20 cellular contexts compared by ENCODE assay signal in genomic region chr5:108548684-108549596, GRCh38.
DNase-seq lines count a peak whose midpoint lies in the region; ATAC-seq and TF ChIP-seq lines count a peak whose summit lies in the region.
"Had no signal": no experiment of that assay in that cellular context is flagged by ENCODE, and none has a peak within 500 bp of the region (broad histone marks: within the 10 kb centered on the region; RNA-seq: fewer than 3 reads in every experiment).

No MANE protein-coding gene starts in this region.

- H2AFZ ChIP-seq in DND-41 (ENCODE audit: low read depth, low read length) (no peak overlapping the region), OCI-LY1 (ENCODE audit: low read length) (no peak overlapping the region)
- H2AFZ ChIP-seq: GM23248 had no signal

- H3K27ac ChIP-seq in DND-41 (ENCODE audit: low read length) (no peak overlapping the region), OCI-LY1 (ENCODE audit: low read depth, low read length, poor library complexity, severe bottlenecking) (peak overlapping the region; percentile 62), sigmoid colon (no peak overlapping the region)
- H3K27ac ChIP-seq: GM23248 had no signal

- no peaks in the 10 kb centered on the region for H3K79me2 ChIP-seq in DND-41 (ENCODE audit: insufficient read depth, low read length)
- H3K79me2 ChIP-seq in OCI-LY1 (ENCODE audit: insufficient read depth, low read length), result no peaks in the 10 kb centered on the region

- no peaks in the 10 kb centered on the region for H3F3A ChIP-seq in OCI-LY1 (ENCODE audit: insufficient read depth, low read length)

- H3K36me3 ChIP-seq in DND-41 (ENCODE audit: insufficient read depth, low read length) (no peaks in the 10 kb centered on the region), OCI-LY1 (ENCODE audit: insufficient read depth, low read length) (no peaks in the 10 kb centered on the region), sigmoid colon (no peaks in the 10 kb centered on the region)

- H3K9me3 ChIP-seq in DND-41 (ENCODE audit: insufficient read depth, low read length, severe bottlenecking), result no peaks in the 10 kb centered on the region
- H3K9me3 ChIP-seq in OCI-LY1 (ENCODE audit: low read length), result no peaks in the 10 kb centered on the region
- no peaks in the 10 kb centered on the region for H3K9me3 ChIP-seq in sigmoid colon

- peak; percentile 53 for DNase-seq in DND-41
- DNase-seq in Jurkat, Clone E6-1 (ENCODE audit: low read depth, low spot score), result peak; percentile 98
- peak; percentile 2 to 31 for DNase-seq in erythroblast (lab: John Stamatoyannopoulos, UW)
- no peak for DNase-seq in sigmoid colon
- DNase-seq in SW480 (ENCODE audit: low spot score), result no peak
- no peak for DNase-seq in hepatic stellate cell (ENCODE audit: low spot score)
- DNase-seq: DMS79, GM23248, MM.1S, NCI-H1092, NCI-H1436, NCI-H187 treated with DMSO at 0.1 percent for 48 hours, NCI-H2107, NCI-H2227 treated with DMSO at 0.1 percent for 48 hours, NCI-H526, PC-3, Right ventricle myocardium superior, T-helper 17 cell had no signal

- no peaks in the 10 kb centered on the region for H4K20me1 ChIP-seq in DND-41 (ENCODE audit: insufficient read depth, low read length)
- no peaks in the 10 kb centered on the region for H4K20me1 ChIP-seq in OCI-LY1 (ENCODE audit: insufficient read depth, low read length)

- WGBS in sigmoid colon, 2 donors, result 66 to 68% methylated on average over 10 of the region's 10 CpGs

- TF ChIP-seq CTCF in DND-41 (IDR thresholded peaks at IDR 0.05; ENCODE audit: borderline replicate concordance, extremely low read depth, low read length, poor library complexity, severe bottlenecking) (no peak), OCI-LY1 (IDR thresholded peaks at IDR 0.05; ENCODE audit: low read length) (no peak), sigmoid colon (IDR thresholded peaks at IDR 0.05) (no peak)

- H3K9ac ChIP-seq in DND-41 (ENCODE audit: low read depth, low read length), result no peak overlapping the region
- no peak overlapping the region for H3K9ac ChIP-seq in OCI-LY1 (ENCODE audit: low read length)
- H3K9ac ChIP-seq: GM23248 had no signal

- TF ChIP-seq EP300 in sigmoid colon (IDR thresholded peaks at IDR 0.05), result no peak

- H3K4me3 ChIP-seq in DND-41 (ENCODE audit: low read depth in 1 of 2, low read length in 2 of 2), result no peak overlapping the region
- no peak overlapping the region; the same call in 1 of the 2 replicates for H3K4me3 ChIP-seq in Jurkat, Clone E6-1 (ENCODE audit: low read length)
- H3K4me3 ChIP-seq in OCI-LY1 (ENCODE audit: low read depth, low read length, poor library complexity, severe bottlenecking), result no peak overlapping the region
- no peak overlapping the region for H3K4me3 ChIP-seq in sigmoid colon
- H3K4me3 ChIP-seq: GM12878, GM23248 had no signal

- intact Hi-C loops in sigmoid colon (cut with DNase I), result no loop called here

- H3K4me1 ChIP-seq in DND-41 (ENCODE audit: insufficient read depth, low read length) (no peaks in the 10 kb centered on the region), OCI-LY1 (ENCODE audit: insufficient read depth, low read length, severe bottlenecking) (peaks cover 20% of the 10 kb centered on the region), sigmoid colon (peaks cover 0 to 13% (median 5%) of the 10 kb centered on the region in 4 donors)

- no peaks in the 10 kb centered on the region for H3K9me2 ChIP-seq in OCI-LY1 (ENCODE audit: low read depth, low read length)

- no peak overlapping the region for H3K4me2 ChIP-seq in DND-41 (ENCODE audit: insufficient read depth, low read length)
- peak overlapping the region; percentile 25; the same call in 1 of the 2 replicates for H3K4me2 ChIP-seq in OCI-LY1 (ENCODE audit: low read length)

- ATAC-seq in DND-41 (ENCODE audit: insufficient read depth, low read depth), result peak; percentile 93
- ATAC-seq: GM12878, PC-3, T-helper 17 cell had no signal

- TF ChIP-seq POLR2A in erythroblast (IDR thresholded peaks at IDR 0.05; ENCODE audit: low read length) (no peak), sigmoid colon (IDR thresholded peaks at IDR 0.05) (no peak)

- H3K27me3 ChIP-seq in DND-41 (ENCODE audit: insufficient read depth, low read length, poor library complexity) (no peaks in the 10 kb centered on the region), OCI-LY1 (ENCODE audit: insufficient read depth, low read length) (no peaks in the 10 kb centered on the region), sigmoid colon (no peaks in the 10 kb centered on the region)

Comparison
In these comparisons a context has a peak if more than half of its experiments do, and no peak if none do; other contexts are left out.
1. DNase-seq: peak in DND-41 (single experiment), Jurkat, Clone E6-1 (single experiment) and erythroblast (2 of 2); none in sigmoid colon (single experiment), SW480 (single experiment) and hepatic stellate cell (single experiment).